1 cellular context compared by ENCODE assay signal in the genomic region with DNA sequence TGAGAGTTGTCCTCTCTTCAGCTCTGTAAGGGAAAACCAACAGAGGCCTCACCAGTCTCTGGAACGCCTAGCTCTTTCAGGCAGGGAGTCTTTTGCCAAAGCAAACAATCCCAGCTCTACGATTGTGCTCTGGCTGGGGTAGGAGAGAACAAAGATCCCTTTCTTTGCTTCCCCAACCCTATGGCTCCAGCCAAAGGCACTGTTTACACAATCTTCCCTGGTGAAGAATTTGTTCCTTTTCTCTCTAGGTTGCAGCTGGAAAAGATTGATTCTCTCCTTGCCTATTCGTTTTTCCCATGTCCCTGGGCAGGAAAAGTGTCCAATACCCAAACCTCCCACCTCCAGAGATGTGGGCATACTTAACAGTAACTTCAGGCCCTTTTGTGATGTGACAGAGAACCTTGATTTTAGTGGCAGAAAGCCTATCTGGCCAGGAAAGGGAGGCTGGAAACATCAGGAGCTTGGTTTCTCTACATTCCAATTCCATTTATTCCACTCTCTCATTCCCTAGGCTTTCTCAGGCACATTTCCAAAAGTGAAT.
TF ChIP-seq lines count a peak whose summit lies in the region.

No MANE protein-coding gene starts in this region.

TF ChIP-seq in HepG2, 621 proteins besides CTCF, POLR2A, EP300 and RAD21 (continued from another document and continues in another):
- TF ChIP-seq, protein P1, sequence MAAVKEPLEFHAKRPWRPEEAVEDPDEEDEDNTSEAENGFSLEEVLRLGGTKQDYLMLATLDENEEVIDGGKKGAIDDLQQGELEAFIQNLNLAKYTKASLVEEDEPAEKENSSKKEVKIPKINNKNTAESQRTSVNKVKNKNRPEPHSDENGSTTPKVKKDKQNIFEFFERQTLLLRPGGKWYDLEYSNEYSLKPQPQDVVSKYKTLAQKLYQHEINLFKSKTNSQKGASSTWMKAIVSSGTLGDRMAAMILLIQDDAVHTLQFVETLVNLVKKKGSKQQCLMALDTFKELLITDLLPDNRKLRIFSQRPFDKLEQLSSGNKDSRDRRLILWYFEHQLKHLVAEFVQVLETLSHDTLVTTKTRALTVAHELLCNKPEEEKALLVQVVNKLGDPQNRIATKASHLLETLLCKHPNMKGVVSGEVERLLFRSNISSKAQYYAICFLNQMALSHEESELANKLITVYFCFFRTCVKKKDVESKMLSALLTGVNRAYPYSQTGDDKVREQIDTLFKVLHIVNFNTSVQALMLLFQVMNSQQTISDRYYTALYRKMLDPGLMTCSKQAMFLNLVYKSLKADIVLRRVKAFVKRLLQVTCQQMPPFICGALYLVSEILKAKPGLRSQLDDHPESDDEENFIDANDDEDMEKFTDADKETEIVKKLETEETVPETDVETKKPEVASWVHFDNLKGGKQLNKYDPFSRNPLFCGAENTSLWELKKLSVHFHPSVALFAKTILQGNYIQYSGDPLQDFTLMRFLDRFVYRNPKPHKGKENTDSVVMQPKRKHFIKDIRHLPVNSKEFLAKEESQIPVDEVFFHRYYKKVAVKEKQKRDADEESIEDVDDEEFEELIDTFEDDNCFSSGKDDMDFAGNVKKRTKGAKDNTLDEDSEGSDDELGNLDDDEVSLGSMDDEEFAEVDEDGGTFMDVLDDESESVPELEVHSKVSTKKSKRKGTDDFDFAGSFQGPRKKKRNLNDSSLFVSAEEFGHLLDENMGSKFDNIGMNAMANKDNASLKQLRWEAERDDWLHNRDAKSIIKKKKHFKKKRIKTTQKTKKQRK (IDR thresholded peaks at IDR 0.05; ENCODE audit: low read length) = no peak
- TF ChIP-seq FOXA3 (CRISPR knock-in tag; IDR thresholded peaks at IDR 0.05) (peak; percentile 93), ZNF101 (CRISPR knock-in tag; IDR thresholded peaks at IDR 0.05; ENCODE audit: borderline replicate concordance, low read depth) (no peak), FOXA1 (IDR thresholded peaks at IDR 0.05) (no peak), FOXA1 (CRISPR knock-in tag; IDR thresholded peaks at IDR 0.05) (peak; percentile 88), SOX6 (IDR thresholded peaks at IDR 0.05) (no peak), SOX6 (CRISPR knock-in tag; IDR thresholded peaks at IDR 0.05) (peak; percentile 91), SP2 (CRISPR knock-in tag; IDR thresholded peaks at IDR 0.05) (no peak), MIXL1 (CRISPR knock-in tag; IDR thresholded peaks at IDR 0.05) (peak; percentile 81; the same call in 1 of the 2 replicates), GFI1 (CRISPR knock-in tag; IDR thresholded peaks at IDR 0.05; ENCODE audit: borderline replicate concordance) (peak; percentile 89), MAZ (IDR thresholded peaks at IDR 0.05; ENCODE audit: borderline replicate concordance, low read depth, low read length) (no peak), MAZ (CRISPR knock-in tag; IDR thresholded peaks at IDR 0.05; ENCODE audit: low read depth) (no peak), ZFY (CRISPR knock-in tag; IDR thresholded peaks at IDR 0.05) (peak; percentile 52), PHF21A (CRISPR knock-in tag; IDR thresholded peaks at IDR 0.05) (peak; percentile 91), NONO (IDR thresholded peaks at IDR 0.05) (no peak), NONO (CRISPR knock-in tag; conservative IDR thresholded peaks at IDR 0.05) (no peak), ZMAT3 (CRISPR knock-in tag; conservative IDR thresholded peaks at IDR 0.05) (no peak), KAT8 (CRISPR knock-in tag; IDR thresholded peaks at IDR 0.05) (peak; percentile 66), NCOA2 (CRISPR knock-in tag; IDR thresholded peaks at IDR 0.05) (peak; percentile 31; the same call in 1 of the 2 replicates), ZNF557 (CRISPR knock-in tag; IDR thresholded peaks at IDR 0.05) (no peak), ZMYM2 (CRISPR knock-in tag; IDR thresholded peaks at IDR 0.05) (0 out of 2 replicates have a peak, but pooled peaks have one; percentile 39), ZMYM3 (CRISPR knock-in tag; IDR thresholded peaks at IDR 0.05) (peak; percentile 56; the same call in 1 of the 2 replicates), RFXANK (CRISPR knock-in tag; IDR thresholded peaks at IDR 0.05) (no peak), ETV5 (CRISPR knock-in tag; IDR thresholded peaks at IDR 0.05; ENCODE audit: borderline replicate concordance) (peak; percentile 40; the same call in 1 of the 2 replicates), AGO2 (optimal IDR thresholded peaks at IDR 0.05; ENCODE audit: low read depth, low read length) (no peak), CHD4 (IDR thresholded peaks at IDR 0.05; ENCODE audit: borderline replicate concordance, low read length) (no peak), ZNF614 (CRISPR knock-in tag; IDR thresholded peaks at IDR 0.05; ENCODE audit: borderline replicate concordance) (peak; percentile 93), ZNF121 (CRISPR knock-in tag; IDR thresholded peaks at IDR 0.05) (no peak), KLF16 (CRISPR knock-in tag; IDR thresholded peaks at IDR 0.05) (peak in 1 of 2 experiments; percentile 74; a peak in 1 of 4 replicates), ZNF256 (CRISPR knock-in tag; conservative IDR thresholded peaks at IDR 0.05) (no peak), RBAK (CRISPR knock-in tag; IDR thresholded peaks at IDR 0.05) (no peak), ZNF235 (CRISPR knock-in tag; IDR thresholded peaks at IDR 0.05; ENCODE audit: borderline replicate concordance) (no peak), ZFX (CRISPR knock-in tag; IDR thresholded peaks at IDR 0.05; ENCODE audit: low read depth) (peak; percentile 30; the same call in 1 of the 2 replicates), TGIF2 (CRISPR knock-in tag; IDR thresholded peaks at IDR 0.05) (peak; percentile 74; the same call in 1 of the 2 replicates), TBP (CRISPR knock-in tag; IDR thresholded peaks at IDR 0.05) (no peak), NFRKB (IDR thresholded peaks at IDR 0.05) (no peak), MIER3 (CRISPR knock-in tag; IDR thresholded peaks at IDR 0.05; ENCODE audit: borderline replicate concordance) (peak; percentile 62; the same call in 1 of the 2 replicates), CEBPB (IDR thresholded peaks at IDR 0.05; ENCODE audit: borderline replicate concordance, low read depth, low read length) (peak; percentile 75), HOXA7 (CRISPR knock-in tag; IDR thresholded peaks at IDR 0.05) (no peak), NFIC (IDR thresholded peaks at IDR 0.05; ENCODE audit: low read length) (peak; percentile 71; the same call in 1 of the 2 replicates), SP140L (CRISPR knock-in tag; IDR thresholded peaks at IDR 0.05; ENCODE audit: borderline replicate concordance) (0 out of 2 replicates have a peak, but pooled peaks have one; percentile 34), ZMYM4 (CRISPR knock-in tag; IDR thresholded peaks at IDR 0.05) (peak; percentile 29; the same call in 1 of the 2 replicates), HMG20A (CRISPR knock-in tag; IDR thresholded peaks at IDR 0.05; ENCODE audit: borderline replicate concordance) (peak; percentile 74; the same call in 1 of the 2 replicates)
- TF ChIP-seq, protein P2, sequence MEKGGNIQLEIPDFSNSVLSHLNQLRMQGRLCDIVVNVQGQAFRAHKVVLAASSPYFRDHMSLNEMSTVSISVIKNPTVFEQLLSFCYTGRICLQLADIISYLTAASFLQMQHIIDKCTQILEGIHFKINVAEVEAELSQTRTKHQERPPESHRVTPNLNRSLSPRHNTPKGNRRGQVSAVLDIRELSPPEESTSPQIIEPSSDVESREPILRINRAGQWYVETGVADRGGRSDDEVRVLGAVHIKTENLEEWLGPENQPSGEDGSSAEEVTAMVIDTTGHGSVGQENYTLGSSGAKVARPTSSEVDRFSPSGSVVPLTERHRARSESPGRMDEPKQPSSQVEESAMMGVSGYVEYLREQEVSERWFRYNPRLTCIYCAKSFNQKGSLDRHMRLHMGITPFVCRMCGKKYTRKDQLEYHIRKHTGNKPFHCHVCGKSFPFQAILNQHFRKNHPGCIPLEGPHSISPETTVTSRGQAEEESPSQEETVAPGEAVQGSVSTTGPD (CRISPR knock-in tag; IDR thresholded peaks at IDR 0.05) = peak; percentile 100
- TF ChIP-seq, protein P3, sequence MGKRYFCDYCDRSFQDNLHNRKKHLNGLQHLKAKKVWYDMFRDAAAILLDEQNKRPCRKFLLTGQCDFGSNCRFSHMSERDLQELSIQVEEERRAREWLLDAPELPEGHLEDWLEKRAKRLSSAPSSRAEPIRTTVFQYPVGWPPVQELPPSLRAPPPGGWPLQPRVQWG (CRISPR knock-in tag; IDR thresholded peaks at IDR 0.05; ENCODE audit: borderline replicate concordance, low read depth) = no peak
- TF ChIP-seq, protein P4, sequence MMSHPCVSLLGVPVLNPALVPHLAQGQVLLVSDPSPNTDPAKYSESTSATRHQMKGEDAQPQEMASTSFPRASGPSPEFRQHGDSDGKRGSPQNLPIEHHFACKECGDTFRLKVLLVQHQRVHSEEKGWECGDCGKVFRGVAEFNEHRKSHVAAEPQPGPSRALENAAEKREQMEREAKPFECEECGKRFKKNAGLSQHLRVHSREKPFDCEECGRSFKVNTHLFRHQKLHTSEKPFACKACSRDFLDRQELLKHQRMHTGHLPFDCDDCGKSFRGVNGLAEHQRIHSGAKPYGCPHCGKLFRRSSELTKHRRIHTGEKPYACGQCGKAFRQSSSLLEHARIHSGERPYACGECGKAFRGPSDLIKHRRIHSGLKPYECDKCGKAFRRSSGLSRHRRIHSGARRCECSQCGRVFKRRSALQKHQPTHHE (CRISPR knock-in tag; IDR thresholded peaks at IDR 0.05; ENCODE audit: borderline replicate concordance) = no peak; the same call in 1 of the 2 replicates
- TF ChIP-seq, protein P5, sequence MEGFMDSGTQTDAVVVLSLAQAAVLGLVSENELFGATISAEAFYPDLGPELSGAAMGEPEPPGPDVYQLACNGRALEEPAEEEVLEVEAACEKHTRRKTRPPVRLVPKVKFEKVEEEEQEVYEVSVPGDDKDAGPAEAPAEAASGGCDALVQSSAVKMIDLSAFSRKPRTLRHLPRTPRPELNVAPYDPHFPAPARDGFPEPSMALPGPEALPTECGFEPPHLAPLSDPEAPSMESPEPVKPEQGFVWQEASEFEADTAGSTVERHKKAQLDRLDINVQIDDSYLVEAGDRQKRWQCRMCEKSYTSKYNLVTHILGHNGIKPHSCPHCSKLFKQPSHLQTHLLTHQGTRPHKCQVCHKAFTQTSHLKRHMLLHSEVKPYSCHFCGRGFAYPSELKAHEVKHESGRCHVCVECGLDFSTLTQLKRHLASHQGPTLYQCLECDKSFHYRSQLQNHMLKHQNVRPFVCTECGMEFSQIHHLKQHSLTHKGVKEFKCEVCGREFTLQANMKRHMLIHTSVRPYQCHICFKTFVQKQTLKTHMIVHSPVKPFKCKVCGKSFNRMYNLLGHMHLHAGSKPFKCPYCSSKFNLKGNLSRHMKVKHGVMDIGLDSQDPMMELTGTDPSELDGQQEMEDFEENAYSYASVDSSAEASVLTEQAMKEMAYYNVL (CRISPR knock-in tag; IDR thresholded peaks at IDR 0.05; ENCODE audit: borderline replicate concordance) = peak; percentile 87; the same call in 1 of the 2 replicates
- TF ChIP-seq, protein P6, sequence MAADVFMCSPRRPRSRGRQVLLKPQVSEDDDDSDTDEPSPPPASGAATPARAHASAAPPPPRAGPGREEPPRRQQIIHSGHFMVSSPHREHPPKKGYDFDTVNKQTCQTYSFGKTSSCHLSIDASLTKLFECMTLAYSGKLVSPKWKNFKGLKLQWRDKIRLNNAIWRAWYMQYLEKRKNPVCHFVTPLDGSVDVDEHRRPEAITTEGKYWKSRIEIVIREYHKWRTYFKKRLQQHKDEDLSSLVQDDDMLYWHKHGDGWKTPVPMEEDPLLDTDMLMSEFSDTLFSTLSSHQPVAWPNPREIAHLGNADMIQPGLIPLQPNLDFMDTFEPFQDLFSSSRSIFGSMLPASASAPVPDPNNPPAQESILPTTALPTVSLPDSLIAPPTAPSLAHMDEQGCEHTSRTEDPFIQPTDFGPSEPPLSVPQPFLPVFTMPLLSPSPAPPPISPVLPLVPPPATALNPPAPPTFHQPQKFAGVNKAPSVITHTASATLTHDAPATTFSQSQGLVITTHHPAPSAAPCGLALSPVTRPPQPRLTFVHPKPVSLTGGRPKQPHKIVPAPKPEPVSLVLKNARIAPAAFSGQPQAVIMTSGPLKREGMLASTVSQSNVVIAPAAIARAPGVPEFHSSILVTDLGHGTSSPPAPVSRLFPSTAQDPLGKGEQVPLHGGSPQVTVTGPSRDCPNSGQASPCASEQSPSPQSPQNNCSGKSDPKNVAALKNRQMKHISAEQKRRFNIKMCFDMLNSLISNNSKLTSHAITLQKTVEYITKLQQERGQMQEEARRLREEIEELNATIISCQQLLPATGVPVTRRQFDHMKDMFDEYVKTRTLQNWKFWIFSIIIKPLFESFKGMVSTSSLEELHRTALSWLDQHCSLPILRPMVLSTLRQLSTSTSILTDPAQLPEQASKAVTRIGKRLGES (CRISPR knock-in tag; IDR thresholded peaks at IDR 0.05; ENCODE audit: borderline replicate concordance) = no peak
- TF ChIP-seq, protein P7, sequence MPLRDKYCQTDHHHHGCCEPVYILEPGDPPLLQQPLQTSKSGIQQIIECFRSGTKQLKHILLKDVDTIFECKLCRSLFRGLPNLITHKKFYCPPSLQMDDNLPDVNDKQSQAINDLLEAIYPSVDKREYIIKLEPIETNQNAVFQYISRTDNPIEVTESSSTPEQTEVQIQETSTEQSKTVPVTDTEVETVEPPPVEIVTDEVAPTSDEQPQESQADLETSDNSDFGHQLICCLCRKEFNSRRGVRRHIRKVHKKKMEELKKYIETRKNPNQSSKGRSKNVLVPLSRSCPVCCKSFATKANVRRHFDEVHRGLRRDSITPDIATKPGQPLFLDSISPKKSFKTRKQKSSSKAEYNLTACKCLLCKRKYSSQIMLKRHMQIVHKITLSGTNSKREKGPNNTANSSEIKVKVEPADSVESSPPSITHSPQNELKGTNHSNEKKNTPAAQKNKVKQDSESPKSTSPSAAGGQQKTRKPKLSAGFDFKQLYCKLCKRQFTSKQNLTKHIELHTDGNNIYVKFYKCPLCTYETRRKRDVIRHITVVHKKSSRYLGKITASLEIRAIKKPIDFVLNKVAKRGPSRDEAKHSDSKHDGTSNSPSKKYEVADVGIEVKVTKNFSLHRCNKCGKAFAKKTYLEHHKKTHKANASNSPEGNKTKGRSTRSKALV (CRISPR knock-in tag; IDR thresholded peaks at IDR 0.05) = no peak
- TF ChIP-seq, protein P8, sequence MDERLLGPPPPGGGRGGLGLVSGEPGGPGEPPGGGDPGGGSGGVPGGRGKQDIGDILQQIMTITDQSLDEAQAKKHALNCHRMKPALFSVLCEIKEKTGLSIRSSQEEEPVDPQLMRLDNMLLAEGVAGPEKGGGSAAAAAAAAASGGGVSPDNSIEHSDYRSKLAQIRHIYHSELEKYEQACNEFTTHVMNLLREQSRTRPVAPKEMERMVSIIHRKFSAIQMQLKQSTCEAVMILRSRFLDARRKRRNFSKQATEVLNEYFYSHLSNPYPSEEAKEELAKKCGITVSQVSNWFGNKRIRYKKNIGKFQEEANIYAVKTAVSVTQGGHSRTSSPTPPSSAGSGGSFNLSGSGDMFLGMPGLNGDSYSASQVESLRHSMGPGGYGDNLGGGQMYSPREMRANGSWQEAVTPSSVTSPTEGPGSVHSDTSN (CRISPR knock-in tag; IDR thresholded peaks at IDR 0.05) = 0 out of 2 replicates have a peak, but pooled peaks have one; percentile 12
- TF ChIP-seq, protein P9, sequence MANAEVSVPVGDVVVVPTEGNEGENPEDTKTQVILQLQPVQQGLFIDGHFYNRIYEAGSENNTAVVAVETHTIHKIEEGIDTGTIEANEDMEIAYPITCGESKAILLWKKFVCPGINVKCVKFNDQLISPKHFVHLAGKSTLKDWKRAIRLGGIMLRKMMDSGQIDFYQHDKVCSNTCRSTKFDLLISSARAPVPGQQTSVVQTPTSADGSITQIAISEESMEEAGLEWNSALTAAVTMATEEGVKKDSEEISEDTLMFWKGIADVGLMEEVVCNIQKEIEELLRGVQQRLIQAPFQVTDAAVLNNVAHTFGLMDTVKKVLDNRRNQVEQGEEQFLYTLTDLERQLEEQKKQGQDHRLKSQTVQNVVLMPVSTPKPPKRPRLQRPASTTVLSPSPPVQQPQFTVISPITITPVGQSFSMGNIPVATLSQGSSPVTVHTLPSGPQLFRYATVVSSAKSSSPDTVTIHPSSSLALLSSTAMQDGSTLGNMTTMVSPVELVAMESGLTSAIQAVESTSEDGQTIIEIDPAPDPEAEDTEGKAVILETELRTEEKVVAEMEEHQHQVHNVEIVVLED (CRISPR knock-in tag; IDR thresholded peaks at IDR 0.05; ENCODE audit: borderline replicate concordance) = no peak; the same call in 1 of the 2 replicates
